ENCODE assay signal across 8 cellular contexts in the genomic region with DNA sequence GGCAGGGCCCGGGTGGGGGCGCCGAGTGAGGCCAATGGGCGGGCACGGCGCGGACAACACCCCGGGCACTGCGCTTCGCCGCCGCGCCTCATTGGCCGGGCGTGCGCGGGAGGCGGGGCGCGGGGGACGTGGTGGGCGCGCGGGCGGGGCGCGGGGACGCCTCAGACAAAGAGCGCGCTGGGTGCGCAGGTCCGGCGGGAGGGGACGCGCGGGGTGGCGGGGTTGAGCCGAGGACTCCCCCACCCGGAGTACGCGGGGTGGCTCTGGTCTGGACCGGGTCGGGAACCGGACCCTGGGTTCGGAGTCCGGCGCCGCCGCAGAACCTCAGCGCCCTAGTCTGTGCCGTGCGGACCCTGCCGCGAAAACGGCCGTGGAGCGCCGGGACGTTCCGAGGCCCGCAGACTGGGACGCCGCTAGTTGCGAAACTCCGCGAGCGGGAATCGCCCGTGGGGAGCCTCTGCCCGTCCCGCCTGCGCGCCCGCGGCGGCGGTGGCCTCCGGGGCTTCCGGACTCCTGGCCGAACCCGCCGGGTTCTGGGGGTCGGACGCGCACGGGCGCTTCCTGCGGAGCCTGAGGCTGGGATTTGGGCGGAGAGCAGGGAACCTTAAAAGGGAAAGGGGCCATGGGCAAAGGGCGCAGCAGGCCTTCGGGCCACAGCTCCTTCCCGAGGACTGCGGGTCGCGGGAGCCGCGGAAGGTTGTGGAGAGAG. TPM values are rescaled to one million over a fixed set of nuclear protein-coding genes. Genes with fewer than 3 reads are reported as not detected.
A peak's percentile ranks its signal among the peaks of the same experiment; 100 is the strongest.
DNase-seq lines count a peak whose midpoint lies in the region; ATAC-seq lines count a peak whose summit lies in the region.

No MANE protein-coding gene starts in this region.

- peak; percentile 98 for DNase-seq in AG08396 (ENCODE audit: low spot score)
- peak; percentile 89 for DNase-seq in NCI-H226
- peak; percentile 71 for DNase-seq in activated CD4-positive, CD25-positive, alpha-beta regulatory T cell treated with anti-CD3 and anti-CD28 coated beads, Interleukin-2, amount 50 U/mL, for 72 hours
- peak; percentile 98 for DNase-seq in cerebellum (ENCODE audit: low spot score)
- DNase-seq in kidney glomerular epithelial cell (lab: John Stamatoyannopoulos, UW) = peak; percentile 81
- peak; percentile 39 to 66 for DNase-seq in stimulated activated CD4-positive, alpha-beta T cell treated with anti-CD3 and anti-CD28 coated beads, Interleukin-15, amount 100 ng/mL, for 1 hour (ENCODE audit: low read depth in 1 of 2, low spot score in 1 of 2)

- ATAC-seq in GM18909 (IDR thresholded peaks at IDR 0.05; ENCODE audit: poor library complexity, unreplicated experiment) (peak; percentile 86), HG03135 (IDR thresholded peaks at IDR 0.05; ENCODE audit: unreplicated experiment) (peak; percentile 87)

RNA-seq across cellular contexts. Expression of a gene that starts 0.4 kb away (rescaled TPM):
- 46.8 TPM for total RNA-seq in cerebellum

RNA-seq across cellular contexts. Expression of a gene that starts 16.5 kb away (rescaled TPM):
- total RNA-seq in cerebellum = not detected

Comparison
In these comparisons a context has a peak if more than half of its experiments do, and no peak if none do; other contexts are left out.
1. Peak in every context shown above with its lines: DNase-seq and ATAC-seq.